In the genomic region with DNA sequence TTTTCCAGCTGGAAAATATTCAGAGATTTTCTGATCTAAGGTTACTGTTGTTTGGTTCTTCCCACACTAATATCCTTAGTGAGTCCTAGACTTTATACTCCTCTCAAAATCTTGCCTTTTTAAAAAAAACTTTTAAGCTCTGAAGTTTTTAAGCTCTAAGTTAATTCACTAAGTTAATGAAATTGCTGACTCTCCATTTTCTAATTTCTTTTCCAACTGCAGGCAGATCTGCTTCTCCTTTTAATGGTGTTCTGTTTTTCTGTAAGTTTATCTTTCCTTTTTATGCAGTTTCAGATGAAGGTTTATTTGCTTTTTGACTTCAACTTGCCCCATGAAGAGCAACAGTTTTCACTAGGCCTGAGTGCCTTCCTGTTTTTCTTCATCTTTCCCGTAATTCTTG, we compare ENCODE assay signal across 25 cellular contexts.
DNase-seq lines count a peak whose midpoint lies in the region; ATAC-seq, FAIRE-seq and TF ChIP-seq lines count a peak whose summit lies in the region.
"Had no signal": no experiment of that assay in that cellular context is flagged by ENCODE, and none has a peak within 500 bp of the region (broad histone marks: within the 10 kb centered on the region; RNA-seq: fewer than 3 reads in every experiment).

No MANE protein-coding gene starts in this region.

- TF ChIP-seq POLR2A in endothelial cell of umbilical vein (IDR thresholded peaks at IDR 0.05; ENCODE audit: low read depth, low read length), result no peak

- H3K4me1 ChIP-seq in SJSA1 (replicated peaks), result peaks cover 36% of the 10 kb centered on the region
- peaks cover 28% of the 10 kb centered on the region for H3K4me1 ChIP-seq in endothelial cell of umbilical vein (ENCODE audit: control insufficient read depth, extremely low read depth, insufficient read depth, low read length)
- H3K4me1 ChIP-seq: BE2C had no signal

- H3K4me3 ChIP-seq in SJSA1 (no peak overlapping the region), endothelial cell of umbilical vein (replicated peaks in 1 of 3; ENCODE audit: insufficient read depth in 1 of 3, low read depth in 1 of 3, low read length in 3 of 3) (no peak overlapping the region)
- H3K4me3 ChIP-seq: transverse colon had no signal

- no peak for FAIRE-seq in endothelial cell of umbilical vein (lab: Jason Lieb, UNC)
- FAIRE-seq: G401.6, H54 had no signal

- H3K27me3 Mint-ChIP-seq in nephron (ENCODE audit: low read depth), result no peaks in the 10 kb centered on the region
- H3K27me3 Mint-ChIP-seq: activated T-cell treated with anti-CD3 and anti-CD28 coated beads, Interleukin-2, amount 50 U/mL, for 24 hours; naive thymus-derived CD4-positive, alpha-beta T cell had no signal

- H3K4me1 Mint-ChIP-seq in nephron, result peaks cover 39% of the 10 kb centered on the region
- H3K4me1 Mint-ChIP-seq: naive thymus-derived CD4-positive, alpha-beta T cell had no signal

- dilution Hi-C loops in endothelial cell of umbilical vein (cut with MboI; ENCODE audit: extremely low pct_ligation_motif_present, low sequenced_read_pairs), result no loop called here

- DNase-seq in EH (ENCODE audit: low read depth) (peak; percentile 26), SJSA1 (ENCODE audit: low read depth in 1 of 2, low spot score in 2 of 2) (peak in 1 of 2 experiments; percentile 14), endothelial cell of umbilical vein (ENCODE audit: low read depth, low spot score) (peak; percentile 29), hypothalamus (lab: John Stamatoyannopoulos, UW) (no peak), mesenteric fat pad (ENCODE audit: low spot score) (no peak), SK-N-DZ (ENCODE audit: low spot score) (no peak)
- DNase-seq: activated CD4-positive, alpha-beta T cell treated with anti-CD3 and anti-CD28 coated beads for 48 hours; activated T-cell treated with anti-CD3 and anti-CD28 coated beads, Interleukin-2, amount 50 U/mL, for 24 hours; BE2C; DMS153; effector CD8-positive, alpha-beta T cell; erythroblast; left cardiac atrium; naive thymus-derived CD4-positive, alpha-beta T cell; NCI-H1436; NCI-H82; transverse colon; WERI-Rb-1 had no signal

- CTCF ChIA-PET in endothelial cell of umbilical vein (lab: Charles Lee), result interaction anchor here (1.6 kb wide), 1 partner anchor 15 kb away, joined by 5 read pairs; no protein-coding TSS in a partner anchor

- H3K36me3 ChIP-seq in SJSA1 (no peaks in the 10 kb centered on the region), endothelial cell of umbilical vein (ENCODE audit: control insufficient read depth in 2 of 2, extremely low read depth in 1 of 2, insufficient read depth in 2 of 2, low read length in 2 of 2) (no peaks in the 10 kb centered on the region)
- H3K36me3 ChIP-seq: BE2C, transverse colon, WERI-Rb-1 had no signal

- no peak for TF ChIP-seq CTCF in endothelial cell of umbilical vein (IDR thresholded peaks at IDR 0.05; ENCODE audit: extremely low read depth in 1 of 2, insufficient read depth in 1 of 2, low read depth in 1 of 2, low read length in 2 of 2)
- TF ChIP-seq CTCF in nephron (IDR thresholded peaks at IDR 0.05; ENCODE audit: unreplicated experiment in 3 of 3), result no peak

- H3K79me2 ChIP-seq in endothelial cell of umbilical vein (ENCODE audit: control insufficient read depth, insufficient read depth, low read length), result no peaks in the 10 kb centered on the region

- no peaks in the 10 kb centered on the region for H3K36me3 Mint-ChIP-seq in nephron (ENCODE audit: low read depth)
- H3K36me3 Mint-ChIP-seq: brain; naive thymus-derived CD4-positive, alpha-beta T cell had no signal

- H3K9me1 ChIP-seq in endothelial cell of umbilical vein (replicated peaks; ENCODE audit: control insufficient read depth, extremely low read depth, insufficient read depth, low read length), result no peaks in the 10 kb centered on the region

- peaks cover 2% of the 10 kb centered on the region for H3K9me3 Mint-ChIP-seq in nephron
- H3K9me3 Mint-ChIP-seq: activated T-cell treated with anti-CD3 and anti-CD28 coated beads, Interleukin-2, amount 50 U/mL, for 24 hours had no signal

- H4K20me1 ChIP-seq in endothelial cell of umbilical vein (replicated peaks; ENCODE audit: control insufficient read depth, extremely low read depth, insufficient read depth, low read length), result no peaks in the 10 kb centered on the region

- no peak overlapping the region for H2AFZ ChIP-seq in endothelial cell of umbilical vein (ENCODE audit: low read depth, low read length)

- BruUV-seq in endothelial cell of umbilical vein (replicated peaks; lab: Mats Ljungman, UMichigan), result no TSS peak

- H3K9me3 ChIP-seq in SJSA1 (replicated peaks) (no peaks in the 10 kb centered on the region), endothelial cell of umbilical vein (replicated peaks; ENCODE audit: control insufficient read depth, insufficient read depth, low read length) (no peaks in the 10 kb centered on the region)
- H3K9me3 ChIP-seq: BE2C, transverse colon had no signal

- H3K27me3 ChIP-seq in SJSA1 (replicated peaks), result no peaks in the 10 kb centered on the region
- H3K27me3 ChIP-seq in endothelial cell of umbilical vein (ENCODE audit: control insufficient read depth in 2 of 2, insufficient read depth in 2 of 2, low read length in 2 of 2), result peaks cover 0 to 3% of the 10 kb centered on the region in 2 experiments
- H3K27me3 ChIP-seq: foreskin keratinocyte, transverse colon had no signal

- peak overlapping the region; percentile 60 for H3K4me2 ChIP-seq in endothelial cell of umbilical vein (ENCODE audit: insufficient read depth, low read length)

- POLR2A ChIA-PET in endothelial cell of umbilical vein (lab: Charles Lee), result no interaction called here

- H3K4me3 Mint-ChIP-seq in nephron, result no peak overlapping the region
- H3K4me3 Mint-ChIP-seq: activated T-cell treated with anti-CD3 and anti-CD28 coated beads, Interleukin-2, amount 50 U/mL, for 24 hours; naive thymus-derived CD4-positive, alpha-beta T cell had no signal

- no peak for ATAC-seq in HG02884 (IDR thresholded peaks at IDR 0.05; ENCODE audit: unreplicated experiment)
- ATAC-seq: naive thymus-derived CD4-positive, alpha-beta T cell had no signal

- H3K27ac ChIP-seq in SJSA1 (peak overlapping the region; percentile 71), endothelial cell of umbilical vein (ENCODE audit: insufficient read depth, low read depth, low read length) (no peak overlapping the region)
- H3K27ac ChIP-seq: foreskin keratinocyte, RWPE1, WERI-Rb-1 had no signal

- intact Hi-C loops in endothelial cell of umbilical vein (cut with micrococcal nuclease), result no loop called here

- peak overlapping the region; percentile 76 to 90 (median 80) for H3K27ac Mint-ChIP-seq in nephron
- H3K27ac Mint-ChIP-seq: activated T-cell treated with anti-CD3 and anti-CD28 coated beads, Interleukin-2, amount 50 U/mL, for 24 hours; naive thymus-derived CD4-positive, alpha-beta T cell had no signal

- H3K9ac ChIP-seq in endothelial cell of umbilical vein (replicated peaks; ENCODE audit: extremely low read depth, insufficient read depth, low read length), result no peak overlapping the region

TF ChIP-seq in endothelial cell of umbilical vein, 7 proteins besides CTCF, POLR2A, EP300 and RAD21:
- no peak for TF ChIP-seq POLR2AphosphoS5 (IDR thresholded peaks at IDR 0.05; ENCODE audit: insufficient read depth, low read depth, low read length)
- TF ChIP-seq EZH2 (IDR thresholded peaks at IDR 0.05; ENCODE audit: borderline replicate concordance, low read depth, low read length, severe bottlenecking), result no peak
- no peak for TF ChIP-seq MYC (IDR thresholded peaks at IDR 0.05; ENCODE audit: low read depth, low read length)
- TF ChIP-seq JUN (IDR thresholded peaks at IDR 0.05; ENCODE audit: borderline replicate concordance, insufficient read depth, insufficient read length, low read depth), result no peak
- TF ChIP-seq, protein P1, sequence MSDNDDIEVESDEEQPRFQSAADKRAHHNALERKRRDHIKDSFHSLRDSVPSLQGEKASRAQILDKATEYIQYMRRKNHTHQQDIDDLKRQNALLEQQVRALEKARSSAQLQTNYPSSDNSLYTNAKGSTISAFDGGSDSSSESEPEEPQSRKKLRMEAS (IDR thresholded peaks at IDR 0.05; ENCODE audit: insufficient read depth, insufficient read length), result no peak
- TF ChIP-seq FOS (IDR thresholded peaks at IDR 0.05; ENCODE audit: borderline replicate concordance, insufficient read depth, low read length), result no peak
- no peak for TF ChIP-seq GATA2 (IDR thresholded peaks at IDR 0.05; ENCODE audit: insufficient read depth, insufficient read length, low read depth, low read length)

Comparison
In these comparisons a context has a peak if more than half of its experiments do, and no peak if none do; other contexts are left out.
1. DNase-seq: peak in EH (single experiment) and endothelial cell of umbilical vein (single experiment); none in hypothalamus (0 of 51), mesenteric fat pad (single experiment) and SK-N-DZ (single experiment).